In genomic region chr20:64150756-64151633, GRCh38 we compare ENCODE assay signal across 26 cellular contexts. TPM values are rescaled to one million over a fixed set of nuclear protein-coding genes. Genes with fewer than 3 reads are reported as not detected.
DNase-seq lines count a peak whose midpoint lies in the region; ATAC-seq, FAIRE-seq and TF ChIP-seq lines count a peak whose summit lies in the region.
"Had no signal": no experiment of that assay in that cellular context is flagged by ENCODE, and none has a peak within 500 bp of the region (broad histone marks: within the 10 kb centered on the region; RNA-seq: fewer than 3 reads in every experiment).

No MANE protein-coding gene starts in this region.

- H3K4me2 ChIP-seq in astrocyte (ENCODE audit: low read length) (no peak overlapping the region), neural progenitor cell (peak overlapping the region; percentile 68)

- FAIRE-seq in astrocyte (lab: Jason Lieb, UNC) (no peak), RCC 7860 (lab: Jason Lieb, UNC) (no peak)

- no peaks in the 10 kb centered on the region for H3K9me3 ChIP-seq in astrocyte (ENCODE audit: insufficient read depth, low read depth, low read length)
- no peaks in the 10 kb centered on the region for H3K9me3 ChIP-seq in neural progenitor cell (ENCODE audit: low read depth)
- H3K9me3 ChIP-seq: BE2C, MG63 had no signal

- no peak for ATAC-seq in activated CD8-positive, alpha-beta T cell treated with anti-CD3 and anti-CD28 coated beads, Interleukin-2, amount 10 ng/mL, durations not matched to agents 7 days and 5 days
- ATAC-seq in activated CD8-positive, alpha-beta T cell treated with anti-CD3 and anti-CD28 coated beads for 36 hours: no peak
- no peak for ATAC-seq in GM18519 (IDR thresholded peaks at IDR 0.05; ENCODE audit: low FRiP score, unreplicated experiment)

- no peaks in the 10 kb centered on the region for H3K79me2 ChIP-seq in astrocyte (ENCODE audit: insufficient read depth, low read length)
- no peaks in the 10 kb centered on the region for H3K79me2 ChIP-seq in neural progenitor cell (ENCODE audit: low read depth)

- H4K20me1 ChIP-seq in astrocyte (ENCODE audit: insufficient read depth, low read length) (no peaks in the 10 kb centered on the region), neural progenitor cell (ENCODE audit: low read depth) (peaks cover 2% of the 10 kb centered on the region)

- H3K4me1 Mint-ChIP-seq in activated CD8-positive, alpha-beta T cell treated with anti-CD3 and anti-CD28 coated beads, Interleukin-2, amount 10 ng/mL, durations not matched to agents 7 days and 5 days (ENCODE audit: low read depth): no peaks in the 10 kb centered on the region
- H3K4me1 Mint-ChIP-seq in activated CD8-positive, alpha-beta T cell treated with anti-CD3 and anti-CD28 coated beads for 36 hours (ENCODE audit: low read depth): no peaks in the 10 kb centered on the region
- H3K4me1 Mint-ChIP-seq in astrocyte (ENCODE audit: low read depth, unreplicated experiment) (peaks cover 5% of the 10 kb centered on the region), neural progenitor cell (peaks cover 43% of the 10 kb centered on the region), type B pancreatic cell (ENCODE audit: unreplicated experiment) (peaks cover 14% of the 10 kb centered on the region)
- H3K4me1 Mint-ChIP-seq: IgD-negative memory B cell had no signal

- no peak overlapping the region for H3K4me3 Mint-ChIP-seq in activated CD8-positive, alpha-beta T cell treated with anti-CD3 and anti-CD28 coated beads, Interleukin-2, amount 10 ng/mL, durations not matched to agents 7 days and 5 days
- H3K4me3 Mint-ChIP-seq in activated CD8-positive, alpha-beta T cell treated with anti-CD3 and anti-CD28 coated beads for 36 hours: no peak overlapping the region
- H3K4me3 Mint-ChIP-seq in astrocyte (ENCODE audit: unreplicated experiment) (no peak overlapping the region), neural progenitor cell (peak overlapping the region; percentile 64), type B pancreatic cell (no peak overlapping the region)
- H3K4me3 Mint-ChIP-seq: CD4-positive, alpha-beta T cell; IgD-negative memory B cell had no signal

- TF ChIP-seq CTCF in activated CD8-positive, alpha-beta T cell treated with anti-CD3 and anti-CD28 coated beads for 36 hours (IDR thresholded peaks at IDR 0.05): no peak
- TF ChIP-seq CTCF in astrocyte (IDR thresholded peaks at IDR 0.05; ENCODE audit: insufficient read depth, low read depth, low read length): no peak
- TF ChIP-seq CTCF in neural progenitor cell (IDR thresholded peaks at IDR 0.05): no peak
- TF ChIP-seq CTCF in type B pancreatic cell (conservative IDR thresholded peaks at IDR 0.05): no peak

- H2AFZ ChIP-seq in astrocyte (ENCODE audit: low read depth, low read length): no peak overlapping the region
- no peak overlapping the region for H2AFZ ChIP-seq in neural progenitor cell (replicated peaks)

- CTCF ChIA-PET in activated CD8-positive, alpha-beta T cell treated with anti-CD3 and anti-CD28 coated beads, Interleukin-2, amount 10 ng/mL, durations not matched to agents 7 days and 5 days (lab: Charles Lee): no interaction called here
- CTCF ChIA-PET in activated CD8-positive, alpha-beta T cell treated with anti-CD3 and anti-CD28 coated beads for 36 hours (lab: Charles Lee): no interaction called here

- H3K27me3 Mint-ChIP-seq in activated CD8-positive, alpha-beta T cell treated with anti-CD3 and anti-CD28 coated beads, Interleukin-2, amount 10 ng/mL, durations not matched to agents 7 days and 5 days (ENCODE audit: low read depth): no peaks in the 10 kb centered on the region
- H3K27me3 Mint-ChIP-seq in activated CD8-positive, alpha-beta T cell treated with anti-CD3 and anti-CD28 coated beads for 36 hours: no peaks in the 10 kb centered on the region
- H3K27me3 Mint-ChIP-seq in astrocyte (ENCODE audit: low read depth, unreplicated experiment): peaks cover 30% of the 10 kb centered on the region
- peaks cover 26% of the 10 kb centered on the region for H3K27me3 Mint-ChIP-seq in neural progenitor cell (ENCODE audit: insufficient read depth, low read depth)
- peaks cover 10% of the 10 kb centered on the region for H3K27me3 Mint-ChIP-seq in type B pancreatic cell
- H3K27me3 Mint-ChIP-seq: CD4-positive, alpha-beta T cell; IgD-negative memory B cell had no signal

- POLR2A ChIA-PET in activated CD8-positive, alpha-beta T cell treated with anti-CD3 and anti-CD28 coated beads, Interleukin-2, amount 10 ng/mL, durations not matched to agents 7 days and 5 days (lab: Charles Lee): no interaction called here
- POLR2A ChIA-PET in activated CD8-positive, alpha-beta T cell treated with anti-CD3 and anti-CD28 coated beads for 36 hours (lab: Charles Lee): no interaction called here

- H3F3A ChIP-seq in neural progenitor cell (ENCODE audit: low read depth): peaks cover 22% of the 10 kb centered on the region

- no peak overlapping the region for H3K9ac ChIP-seq in astrocyte (ENCODE audit: low read length)
- no peak overlapping the region for H3K9ac ChIP-seq in neural progenitor cell

- H3K4me1 ChIP-seq in astrocyte (ENCODE audit: insufficient read depth, low read length): peaks cover 4% of the 10 kb centered on the region
- peaks cover 43% of the 10 kb centered on the region for H3K4me1 ChIP-seq in neural progenitor cell

- no peaks in the 10 kb centered on the region for H3K36me3 Mint-ChIP-seq in activated CD8-positive, alpha-beta T cell treated with anti-CD3 and anti-CD28 coated beads, Interleukin-2, amount 10 ng/mL, durations not matched to agents 7 days and 5 days (ENCODE audit: low read depth)
- H3K36me3 Mint-ChIP-seq in activated CD8-positive, alpha-beta T cell treated with anti-CD3 and anti-CD28 coated beads for 36 hours (ENCODE audit: low read depth): no peaks in the 10 kb centered on the region
- H3K36me3 Mint-ChIP-seq in astrocyte (ENCODE audit: low read depth, unreplicated experiment): no peaks in the 10 kb centered on the region
- H3K36me3 Mint-ChIP-seq in neural progenitor cell: no peaks in the 10 kb centered on the region
- H3K36me3 Mint-ChIP-seq in type B pancreatic cell: no peaks in the 10 kb centered on the region

- H3K4me3 ChIP-seq in astrocyte (ENCODE audit: insufficient read depth, low read depth, low read length): no peak overlapping the region
- H3K4me3 ChIP-seq in neural progenitor cell: no peak overlapping the region
- H3K4me3 ChIP-seq: MG63 had no signal

- H3K36me3 ChIP-seq in astrocyte (ENCODE audit: insufficient read depth, low read length) (no peaks in the 10 kb centered on the region), neural progenitor cell (no peaks in the 10 kb centered on the region)
- H3K36me3 ChIP-seq: BE2C, MG63 had no signal

- DNase-seq in activated CD8-positive, alpha-beta T cell treated with anti-CD3 and anti-CD28 coated beads, Interleukin-2, amount 10 ng/mL, durations not matched to agents 7 days and 5 days: no peak
- no peak for DNase-seq in activated CD8-positive, alpha-beta T cell treated with anti-CD3 and anti-CD28 coated beads for 36 hours
- DNase-seq in astrocyte (ENCODE audit: low read depth) (no peak), neural progenitor cell (ENCODE audit: low spot score) (no peak), type B pancreatic cell (ENCODE audit: extremely low spot score, unreplicated experiment) (no peak), RCC 7860 (ENCODE audit: low spot score) (no peak), pons (ENCODE audit: low spot score) (no peak)
- DNase-seq: BE2C; CD4-positive, alpha-beta T cell; DMS153; GDM1; GOT3; Karpas-422; MG63; NCI-H1048; NCI-H1436 treated with DMSO at 0.1 percent for 48 hours; NCI-H2029; NCI-H345; NCI-H524 treated with DMSO at 0.1 percent for 48 hours; PC-3 had no signal

- H3K27ac Mint-ChIP-seq in activated CD8-positive, alpha-beta T cell treated with anti-CD3 and anti-CD28 coated beads, Interleukin-2, amount 10 ng/mL, durations not matched to agents 7 days and 5 days: peak overlapping the region; percentile 27
- H3K27ac Mint-ChIP-seq in activated CD8-positive, alpha-beta T cell treated with anti-CD3 and anti-CD28 coated beads for 36 hours: no peak overlapping the region
- peak overlapping the region; percentile 14 for H3K27ac Mint-ChIP-seq in astrocyte (ENCODE audit: unreplicated experiment)
- peak overlapping the region; percentile 18 for H3K27ac Mint-ChIP-seq in neural progenitor cell
- H3K27ac Mint-ChIP-seq in type B pancreatic cell: peak overlapping the region; percentile 12
- H3K27ac Mint-ChIP-seq: CD4-positive, alpha-beta T cell; IgD-negative memory B cell had no signal

- no peak overlapping the region for H3K27ac ChIP-seq in astrocyte (ENCODE audit: low read depth, low read length)
- peak overlapping the region; percentile 67 for H3K27ac ChIP-seq in neural progenitor cell
- H3K27ac ChIP-seq: 22Rv1, RWPE1 had no signal

- H3K9me3 Mint-ChIP-seq in activated CD8-positive, alpha-beta T cell treated with anti-CD3 and anti-CD28 coated beads, Interleukin-2, amount 10 ng/mL, durations not matched to agents 7 days and 5 days (ENCODE audit: insufficient read depth): no peaks in the 10 kb centered on the region
- no peaks in the 10 kb centered on the region for H3K9me3 Mint-ChIP-seq in activated CD8-positive, alpha-beta T cell treated with anti-CD3 and anti-CD28 coated beads for 36 hours
- peaks cover 11% of the 10 kb centered on the region for H3K9me3 Mint-ChIP-seq in astrocyte (ENCODE audit: unreplicated experiment)
- H3K9me3 Mint-ChIP-seq in neural progenitor cell: peaks cover 2% of the 10 kb centered on the region
- no peaks in the 10 kb centered on the region for H3K9me3 Mint-ChIP-seq in type B pancreatic cell
- H3K9me3 Mint-ChIP-seq: CD4-positive, alpha-beta T cell had no signal

- intact Hi-C loops in activated CD8-positive, alpha-beta T cell treated with anti-CD3 and anti-CD28 coated beads for 36 hours (cut with micrococcal nuclease): no loop called here

- H3K27me3 ChIP-seq in astrocyte (ENCODE audit: insufficient read depth, low read length) (no peaks in the 10 kb centered on the region), neural progenitor cell (no peaks in the 10 kb centered on the region)
- H3K27me3 ChIP-seq: BE2C, MG63 had no signal

RNA-seq across cellular contexts. Expression of gene MYT1, which starts 13.3 kb away (rescaled TPM):
- total RNA-seq in activated CD8-positive, alpha-beta T cell treated with anti-CD3 and anti-CD28 coated beads, Interleukin-2, amount 10 ng/mL, durations not matched to agents 7 days and 5 days: not detected
- not detected for total RNA-seq in activated CD8-positive, alpha-beta T cell treated with anti-CD3 and anti-CD28 coated beads for 36 hours
- total RNA-seq in astrocyte: 0.17 TPM in 1 of 2 replicates, not detected in the other
- 1.2 and 1.5 TPM in 2 replicates for total RNA-seq in neural progenitor cell (ENCODE audit: low replicate concordance)
- 2.9 and 4.9 TPM in 2 replicates for total RNA-seq in type B pancreatic cell (ENCODE audit: low replicate concordance)
- total RNA-seq: Daoy had no signal

RNA-seq across cellular contexts. Expression of gene NPBWR2, which starts 43.6 kb away (rescaled TPM):
- total RNA-seq in activated CD8-positive, alpha-beta T cell treated with anti-CD3 and anti-CD28 coated beads, Interleukin-2, amount 10 ng/mL, durations not matched to agents 7 days and 5 days: not detected
- not detected for total RNA-seq in activated CD8-positive, alpha-beta T cell treated with anti-CD3 and anti-CD28 coated beads for 36 hours
- total RNA-seq in astrocyte (not detected in 2 replicates), neural progenitor cell (ENCODE audit: low replicate concordance) (not detected in 2 replicates), type B pancreatic cell (ENCODE audit: low replicate concordance) (not detected in 2 replicates)
- total RNA-seq: Daoy, PC-3, SK-MEL-5 had no signal
